Comparison of ENCODE assay signal across 26 cellular contexts in genomic region chr11:130763087-130763980, GRCh38.
DNase-seq lines count a peak whose midpoint lies in the region; ATAC-seq and TF ChIP-seq lines count a peak whose summit lies in the region.
"Had no signal": no experiment of that assay in that cellular context is flagged by ENCODE, and none has a peak within 500 bp of the region (broad histone marks: within the 10 kb centered on the region; RNA-seq: fewer than 3 reads in every experiment).

No MANE protein-coding gene starts in this region.

- H3K9me2 ChIP-seq in PC-3 (replicated peaks; ENCODE audit: low read length) = no peaks in the 10 kb centered on the region

- H3K36me3 ChIP-seq in mammary epithelial cell (ENCODE audit: insufficient read depth, low read length) (no peaks in the 10 kb centered on the region), adipocyte (ENCODE audit: control insufficient read depth, insufficient read depth, low read length, severe bottlenecking) (no peaks in the 10 kb centered on the region), PC-3 (ENCODE audit: low read depth, low read length) (no peaks in the 10 kb centered on the region)
- H3K36me3 ChIP-seq: SJCRH30, spleen, tibial nerve had no signal

- H3F3A ChIP-seq in PC-3 (ENCODE audit: low read length, unreplicated experiment) = no peaks in the 10 kb centered on the region

- H3K36me3 Mint-ChIP-seq in MCF 10A (ENCODE audit: insufficient read depth, unreplicated experiment) = no peaks in the 10 kb centered on the region
- H3K36me3 Mint-ChIP-seq in T-helper 17 cell (ENCODE audit: low read depth) = no peaks in the 10 kb centered on the region
- H3K36me3 Mint-ChIP-seq: activated CD8-positive, alpha-beta memory T cell treated with anti-CD3 and anti-CD28 coated beads, Interleukin-2, amount 10 ng/mL, durations not matched to agents 7 days and 5 days; activated naive CD4-positive, alpha-beta T cell treated with anti-CD3 and anti-CD28 coated beads, Interleukin-2, amount 50 U/mL, for 24 hours had no signal

- DNase-seq in MCF 10A (ENCODE audit: unreplicated experiment) (no peak), mammary epithelial cell (no peak), adipocyte (ENCODE audit: low read depth) (peak; percentile 33), foreskin keratinocyte (no peak), HuH-7 (ENCODE audit: low spot score) (no peak), T-helper 17 cell (no peak), PC-3 (no peak)
- DNase-seq: activated CD4-positive, alpha-beta T cell treated with anti-CD3 and anti-CD28 coated beads for 4 hours; activated CD8-positive, alpha-beta memory T cell treated with anti-CD3 and anti-CD28 coated beads, Interleukin-2, amount 10 ng/mL, durations not matched to agents 7 days and 5 days; aorta; H7; MV-4-11; NCI-H1694; NCI-H226; nucleus accumbens; OCI-M1; SJCRH30; spleen; stimulated activated CD4-positive, alpha-beta T cell treated with anti-CD3 and anti-CD28 coated beads, Interleukin-4, amount 100 ng/mL, for 24 hours; stimulated activated naive CD4-positive, alpha-beta T cell treated with Interleukin-2 at 50 U/mL for 16 hours; T-helper 1 cell had no signal

- in situ Hi-C loops in mammary epithelial cell (cut with MboI; ENCODE audit: low sequenced_read_pairs in 2 of 2) = no loop called here

- CTCF ChIA-PET in MCF 10A (lab: Yijun Ruan, JAX) = interaction anchor here (1.1 kb wide), 1 partner anchor 328 kb away, joined by 4 read pairs; no protein-coding TSS in a partner anchor
- CTCF ChIA-PET in mammary epithelial cell (lab: Charles Lee; ENCODE audit: low non-redundant PET) = interaction anchor here (0.6 kb wide), 1 partner anchor 328 kb away, joined by 3 read pairs; no protein-coding TSS in a partner anchor
- CTCF ChIA-PET in PC-3 (lab: Charles Lee) = no interaction called here

- no peak for TF ChIP-seq CTCF in MCF 10A (IDR thresholded peaks at IDR 0.05; ENCODE audit: unreplicated experiment)
- TF ChIP-seq CTCF in mammary epithelial cell (conservative IDR thresholded peaks at IDR 0.05 in 1 of 2, IDR thresholded peaks at IDR 0.05 in 1 of 2; ENCODE audit: extremely low read depth in 1 of 2, insufficient read depth in 1 of 2, low read depth in 1 of 2, low read length in 2 of 2) = no peak
- no peak for TF ChIP-seq CTCF in foreskin keratinocyte (conservative IDR thresholded peaks at IDR 0.05)
- TF ChIP-seq CTCF in PC-3 (conservative IDR thresholded peaks at IDR 0.05; ENCODE audit: low read depth, low read length) = no peak

- H3K9me3 Mint-ChIP-seq in MCF 10A (ENCODE audit: unreplicated experiment) = no peaks in the 10 kb centered on the region
- H3K9me3 Mint-ChIP-seq: activated naive CD4-positive, alpha-beta T cell treated with anti-CD3 and anti-CD28 coated beads, Interleukin-2, amount 50 U/mL, for 24 hours; central memory CD8-positive, alpha-beta T cell had no signal

- H3K27me3 Mint-ChIP-seq in MCF 10A (ENCODE audit: insufficient read depth, unreplicated experiment) = no peaks in the 10 kb centered on the region
- H3K27me3 Mint-ChIP-seq in T-helper 17 cell = peaks cover 31% of the 10 kb centered on the region
- H3K27me3 Mint-ChIP-seq: activated naive CD4-positive, alpha-beta T cell treated with anti-CD3 and anti-CD28 coated beads, Interleukin-2, amount 50 U/mL, for 24 hours had no signal

- H3K9me3 ChIP-seq in mammary epithelial cell (replicated peaks; ENCODE audit: insufficient read depth, low read length) (no peaks in the 10 kb centered on the region), adipocyte (ENCODE audit: control insufficient read depth, low read length) (no peaks in the 10 kb centered on the region), T-helper 17 cell (ENCODE audit: control insufficient read depth, low read length, poor library complexity, severe bottlenecking) (no peaks in the 10 kb centered on the region), PC-3 (ENCODE audit: low read length) (0 out of 2 replicates have a peak, but pooled peaks cover 3% of the 10 kb centered on the region)
- H3K9me3 ChIP-seq: SJCRH30, spleen, tibial nerve had no signal

- H3K9ac ChIP-seq in mammary epithelial cell (ENCODE audit: insufficient read depth, low read length) = no peak overlapping the region
- H3K9ac ChIP-seq in adipocyte (ENCODE audit: low read length) = no peak overlapping the region
- H3K9ac ChIP-seq in PC-3 (ENCODE audit: low read length) = no peak overlapping the region
- H3K9ac ChIP-seq: KMS-11 had no signal

- H3K27me3 ChIP-seq in mammary epithelial cell (ENCODE audit: insufficient read depth, low read length) (no peaks in the 10 kb centered on the region), adipocyte (replicated peaks; ENCODE audit: control insufficient read depth, insufficient read depth, low read length) (peaks cover 3% of the 10 kb centered on the region), foreskin keratinocyte (peaks cover 40% of the 10 kb centered on the region), PC-3 (ENCODE audit: low read length) (no peaks in the 10 kb centered on the region)
- H3K27me3 ChIP-seq: SJCRH30, spleen, tibial nerve had no signal

- no peak overlapping the region for H3K4me3 ChIP-seq in mammary epithelial cell (replicated peaks in 1 of 3; ENCODE audit: insufficient read depth in 1 of 3, low read depth in 2 of 3, low read length in 3 of 3)
- H3K4me3 ChIP-seq in adipocyte (ENCODE audit: low read length) = no peak overlapping the region
- H3K4me3 ChIP-seq in PC-3 (ENCODE audit: low read length) = no peak overlapping the region
- H3K4me3 ChIP-seq: SJCRH30, spleen, tibial nerve had no signal

- intact Hi-C loops in MCF 10A (cut with micrococcal nuclease) = no loop called here
- intact Hi-C loops in mammary epithelial cell (cut with micrococcal nuclease) = no loop called here
- intact Hi-C loops in PC-3 (cut with micrococcal nuclease) = no loop called here

- peaks cover 24% of the 10 kb centered on the region for H3K4me1 Mint-ChIP-seq in MCF 10A (ENCODE audit: insufficient read depth, unreplicated experiment)
- peaks cover 3% of the 10 kb centered on the region for H3K4me1 Mint-ChIP-seq in T-helper 17 cell
- H3K4me1 Mint-ChIP-seq: activated naive CD4-positive, alpha-beta T cell treated with anti-CD3 and anti-CD28 coated beads, Interleukin-2, amount 50 U/mL, for 24 hours had no signal

- no TSS peak for BruUV-seq in MCF 10A (replicated peaks; lab: Mats Ljungman, UMichigan)
- BruUV-seq in mammary epithelial cell (replicated peaks; lab: Mats Ljungman, UMichigan) = no TSS peak
- BruUV-seq in PC-3 (replicated peaks; lab: Mats Ljungman, UMichigan) = no TSS peak

- no peaks in the 10 kb centered on the region for H4K20me1 ChIP-seq in mammary epithelial cell (ENCODE audit: insufficient read depth, low read length)
- H4K20me1 ChIP-seq in PC-3 (ENCODE audit: low read length) = no peaks in the 10 kb centered on the region

- H3K27ac Mint-ChIP-seq in MCF 10A (ENCODE audit: low read depth, unreplicated experiment) = peak overlapping the region; percentile 78
- no peak overlapping the region for H3K27ac Mint-ChIP-seq in T-helper 17 cell
- H3K27ac Mint-ChIP-seq: activated CD8-positive, alpha-beta memory T cell treated with anti-CD3 and anti-CD28 coated beads, Interleukin-2, amount 10 ng/mL, durations not matched to agents 7 days and 5 days; activated naive CD4-positive, alpha-beta T cell treated with anti-CD3 and anti-CD28 coated beads, Interleukin-2, amount 50 U/mL, for 24 hours had no signal

- no peaks in the 10 kb centered on the region for H3K79me2 ChIP-seq in mammary epithelial cell (ENCODE audit: insufficient read depth, low read length)
- no peaks in the 10 kb centered on the region for H3K79me2 ChIP-seq in PC-3 (ENCODE audit: low read length)

- 49% methylated on average over 10 of the region's 16 CpGs for WGBS in mammary epithelial cell (ENCODE audit: low coverage, missing lambda C conversion rate)

- H3K27ac ChIP-seq in mammary epithelial cell (ENCODE audit: insufficient read depth, low read depth, low read length) = no peak overlapping the region
- H3K27ac ChIP-seq in foreskin keratinocyte = no peak overlapping the region
- H3K27ac ChIP-seq in PC-3 (ENCODE audit: low read length) = no peak overlapping the region
- H3K27ac ChIP-seq: KMS-11, SJCRH30, spleen, tibial nerve had no signal

- ATAC-seq in foreskin keratinocyte = peak; percentile 28
- no peak for ATAC-seq in T-helper 17 cell
- ATAC-seq in HG03432 (IDR thresholded peaks at IDR 0.05; ENCODE audit: unreplicated experiment) = no peak
- ATAC-seq in PC-3 = no peak
- ATAC-seq: activated CD8-positive, alpha-beta memory T cell treated with anti-CD3 and anti-CD28 coated beads, Interleukin-2, amount 10 ng/mL, durations not matched to agents 7 days and 5 days had no signal

- H3K4me3 Mint-ChIP-seq in MCF 10A (ENCODE audit: unreplicated experiment) (no peak overlapping the region), T-helper 17 cell (no peak overlapping the region)
- H3K4me3 Mint-ChIP-seq: activated CD8-positive, alpha-beta memory T cell treated with anti-CD3 and anti-CD28 coated beads, Interleukin-2, amount 10 ng/mL, durations not matched to agents 7 days and 5 days; activated naive CD4-positive, alpha-beta T cell treated with anti-CD3 and anti-CD28 coated beads, Interleukin-2, amount 50 U/mL, for 24 hours; central memory CD8-positive, alpha-beta T cell had no signal

- dilution Hi-C loops in mammary epithelial cell (cut with HindIII; ENCODE audit: low sequenced_read_pairs) = no loop called here

- POLR2A ChIA-PET in MCF 10A (lab: Yijun Ruan, JAX) (interaction anchor here (0.5 to 1.2 kb wide), 5 partner anchors 12 to 207 kb away, joined by 3 read pairs; no protein-coding TSS in a partner anchor), PC-3 (lab: Charles Lee; ENCODE audit: unreplicated experiment) (no interaction called here)

- H2AFZ ChIP-seq in mammary epithelial cell (ENCODE audit: low read depth, low read length) (no peak overlapping the region), PC-3 (ENCODE audit: low read length) (no peak overlapping the region)

- H3K4me1 ChIP-seq in mammary epithelial cell (ENCODE audit: insufficient read depth, low read length) = peaks cover 12% of the 10 kb centered on the region
- peaks cover 25% of the 10 kb centered on the region for H3K4me1 ChIP-seq in adipocyte (ENCODE audit: control insufficient read depth, insufficient read depth, low read length)
- no peaks in the 10 kb centered on the region for H3K4me1 ChIP-seq in foreskin keratinocyte
- peaks cover 8% of the 10 kb centered on the region; the same call in 1 of the 2 replicates for H3K4me1 ChIP-seq in PC-3 (ENCODE audit: insufficient read depth, low read length)
- H3K4me1 ChIP-seq: tibial nerve had no signal

- no peak overlapping the region for H3K4me2 ChIP-seq in mammary epithelial cell (ENCODE audit: insufficient read depth, low read depth, low read length)
- H3K4me2 ChIP-seq in PC-3 (ENCODE audit: low read length) = no peak overlapping the region
- H3K4me2 ChIP-seq: KMS-11 had no signal
